ENCODE assay signal across 9 cellular contexts in genomic region chr22:35894937-35895708, GRCh38.
DNase-seq lines count a peak whose midpoint lies in the region; ATAC-seq and TF ChIP-seq lines count a peak whose summit lies in the region.
"Had no signal": no experiment of that assay in that cellular context is flagged by ENCODE, and none has a peak within 500 bp of the region (broad histone marks: within the 10 kb centered on the region; RNA-seq: fewer than 3 reads in every experiment).

No MANE protein-coding gene starts in this region.

- in situ Hi-C loops in Panc1 (cut with HindIII; ENCODE audit: low pct_unique_long_range_greater_than_20kb, low sequenced_read_pairs) = no loop called here
- in situ Hi-C loops in KBM-7 (cut with MboI; ENCODE audit: low pct_unique_long_range_greater_than_20kb, low sequenced_read_pairs) = no loop called here

- CTCF ChIA-PET in Panc1 (lab: Charles Lee) = no interaction called here

- H3K36me3 ChIP-seq in Panc1 (ENCODE audit: control insufficient read depth, insufficient read depth, low read length) = no peaks in the 10 kb centered on the region

- H3K27ac Mint-ChIP-seq in osteocyte (ENCODE audit: unreplicated experiment) = peak overlapping the region; percentile 84

- H3K4me3 Mint-ChIP-seq in osteocyte (ENCODE audit: unreplicated experiment) = peak overlapping the region; percentile 64

- DNase-seq in AG10803 (ENCODE audit: low read depth) (peak; percentile 83), Panc1 (ENCODE audit: low read depth, low spot score) (no peak), fibroblast of the conjunctiva (ENCODE audit: low read depth) (peak; percentile 87), osteocyte (ENCODE audit: extremely low spot score, unreplicated experiment) (no peak), KBM-7 (no peak), NCI-H2196 treated with DMSO at 0.1 percent for 48 hours (lab: John Stamatoyannopoulos, UW; ENCODE audit: unreplicated experiment) (no peak), NAMALWA (ENCODE audit: low spot score) (no peak)
- DNase-seq: RPMI8226 had no signal

- H3K4me3 ChIP-seq in AG10803 (ENCODE audit: low read length) (peak overlapping the region; percentile 30), Panc1 (ENCODE audit: low read depth in 2 of 2, low read length in 2 of 2) (no peak overlapping the region)

- BruUV-seq in Panc1 (replicated peaks; lab: Mats Ljungman, UMichigan) = no TSS peak

- H3K27me3 ChIP-seq in Panc1 (ENCODE audit: control insufficient read depth, insufficient read depth, low read length) = no peaks in the 10 kb centered on the region

- peaks cover 60% of the 10 kb centered on the region for H3K4me1 Mint-ChIP-seq in osteocyte (ENCODE audit: unreplicated experiment)

- ATAC-seq in Panc1 (peak; percentile 75), GM18907 (IDR thresholded peaks at IDR 0.05; ENCODE audit: unreplicated experiment) (no peak)

- TF ChIP-seq CTCF in AG10803 (conservative IDR thresholded peaks at IDR 0.05; ENCODE audit: low read length) = no peak
- no peak for TF ChIP-seq CTCF in Panc1 (IDR thresholded peaks at IDR 0.05)
- no peak for TF ChIP-seq CTCF in osteocyte (IDR thresholded peaks at IDR 0.05)

- intact Hi-C loops in Panc1 (cut with micrococcal nuclease; ENCODE audit: unreplicated experiment) = no loop called here

- H3K27me3 Mint-ChIP-seq in osteocyte (ENCODE audit: unreplicated experiment) = no peaks in the 10 kb centered on the region

- POLR2A ChIA-PET in Panc1 (lab: Charles Lee) = interaction anchor here (0.6 kb wide), 1 partner anchor 18 kb away, joined by 3 read pairs; no protein-coding TSS in a partner anchor

- no peak overlapping the region; the same call in 1 of the 2 replicates for H3K27ac ChIP-seq in Panc1 (ENCODE audit: low read length)

- no peaks in the 10 kb centered on the region for H3K9me3 ChIP-seq in Panc1 (ENCODE audit: control insufficient read depth, insufficient read depth, low read depth, low read length)

- no peaks in the 10 kb centered on the region for H3K9me3 Mint-ChIP-seq in osteocyte (ENCODE audit: unreplicated experiment)

- H3K36me3 Mint-ChIP-seq in osteocyte (ENCODE audit: unreplicated experiment) = no peaks in the 10 kb centered on the region

- peaks cover 11% of the 10 kb centered on the region for H3K4me1 ChIP-seq in Panc1 (ENCODE audit: control insufficient read depth, insufficient read depth, low read length)

Comparison
In these comparisons a context has a peak if more than half of its experiments do, and no peak if none do; other contexts are left out.
1. DNase-seq: peak in AG10803 (single experiment) and fibroblast of the conjunctiva (single experiment); none in Panc1 (single experiment), osteocyte (single experiment), KBM-7 (single experiment), NCI-H2196 treated with DMSO at 0.1 percent for 48 hours (single experiment) and NAMALWA (single experiment).